In the genomic region with DNA sequence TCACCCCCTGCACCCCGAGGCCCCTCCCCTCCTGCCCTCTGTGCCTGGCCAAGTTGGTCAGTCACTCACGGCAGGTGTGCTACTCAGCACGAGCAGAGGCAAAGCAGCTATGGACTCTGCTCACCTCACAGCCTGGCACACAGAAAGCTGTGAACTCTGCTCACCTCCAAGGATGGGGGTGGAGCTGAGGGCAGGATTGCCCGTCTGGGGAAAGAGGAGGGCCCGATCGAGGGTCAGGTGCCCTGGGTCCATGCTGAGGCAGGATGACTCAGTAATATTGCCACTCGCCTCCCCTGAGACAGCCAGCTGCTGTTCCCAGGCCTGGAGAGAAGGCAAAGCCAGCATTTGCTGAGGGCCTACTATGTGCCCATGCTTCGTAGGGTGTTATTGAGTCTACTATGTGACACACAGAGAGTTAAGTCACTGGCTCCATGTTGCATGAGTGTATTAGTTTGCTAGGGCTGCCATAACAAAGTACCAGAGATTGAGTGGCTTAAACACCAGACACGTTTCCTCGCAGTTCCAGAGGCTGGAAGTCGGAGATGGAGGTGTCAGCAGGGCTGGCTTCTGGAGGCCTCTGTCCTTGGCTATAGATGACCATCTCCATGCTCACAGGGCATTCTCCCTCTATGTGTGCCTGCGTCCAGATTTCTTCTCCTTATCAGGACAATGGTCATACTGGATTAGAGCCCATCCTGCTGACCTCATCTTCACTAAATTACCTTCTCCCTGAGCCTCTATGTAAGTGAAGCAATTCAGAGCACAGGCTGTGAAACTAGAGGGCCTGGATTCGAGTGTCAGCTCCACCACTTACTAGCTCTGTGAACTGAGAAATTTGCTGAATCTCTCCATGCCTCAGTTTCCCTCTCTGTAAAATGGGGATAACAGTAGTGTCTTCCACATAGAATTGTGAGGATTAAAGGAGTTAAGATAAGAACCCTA, we compare ENCODE assay signal across 12 cellular contexts. TPM values are rescaled to one million over a fixed set of nuclear protein-coding genes. Genes with fewer than 3 reads are reported as not detected.
DNase-seq lines count a peak whose midpoint lies in the region; ATAC-seq and TF ChIP-seq lines count a peak whose summit lies in the region.
"Had no signal": no experiment of that assay in that cellular context is flagged by ENCODE, and none has a peak within 500 bp of the region (broad histone marks: within the 10 kb centered on the region; RNA-seq: fewer than 3 reads in every experiment).

No MANE protein-coding gene starts in this region.

- peak overlapping the region; percentile 66 for H3K27ac ChIP-seq in Panc1 (ENCODE audit: low read length)
- H3K27ac ChIP-seq in naive thymus-derived CD4-positive, alpha-beta T cell (ENCODE audit: low read depth, low read length) = no peak overlapping the region
- H3K27ac ChIP-seq in testis = peak overlapping the region in 1 of 2 donors; percentile 80

- WGBS in testis, 2 donors = 84 to 91% methylated on average over 11 to 13 of the region's 13 CpGs

- DNase-seq in Calu3 = peak; percentile 81
- DNase-seq in Panc1 (ENCODE audit: low read depth, low spot score) = no peak
- DNase-seq in renal cortical epithelial cell (ENCODE audit: low read depth) = peak; percentile 84
- no peak for DNase-seq in naive thymus-derived CD4-positive, alpha-beta T cell
- DNase-seq in testis = no peak
- DNase-seq in KBM-7 = no peak
- DNase-seq: glutamatergic neuron; NCI-H2171; stimulated activated CD8-positive, alpha-beta memory T cell treated with anti-CD3 and anti-CD28 coated beads, Interleukin-4, amount 100 ng/mL, for 48 hours had no signal

- intact Hi-C loops in Calu3 (cut with micrococcal nuclease; ENCODE audit: unreplicated experiment) (no loop called here), Panc1 (cut with micrococcal nuclease; ENCODE audit: unreplicated experiment) (no loop called here), testis (cut with DNase I; ENCODE audit: low total_unique reads) (no loop called here)
- intact Hi-C loops in naive thymus-derived CD4-positive, alpha-beta T cell (cut with micrococcal nuclease) = loop anchor here in 1 of 2 donors (2.0 kb wide), 1 partner anchor 13 kb away; a partner anchor contains a TSS

- H3K27ac Mint-ChIP-seq in Calu3 (ENCODE audit: unreplicated experiment) = peak overlapping the region; percentile 88
- peak overlapping the region in 3 of 9 donors; percentile 10 to 54 (median 38) for H3K27ac Mint-ChIP-seq in naive thymus-derived CD4-positive, alpha-beta T cell

- TF ChIP-seq CTCF in Calu3 (IDR thresholded peaks at IDR 0.05; ENCODE audit: unreplicated experiment) (no peak), Panc1 (IDR thresholded peaks at IDR 0.05) (no peak), testis (IDR thresholded peaks at IDR 0.05) (no peak)

- H3K4me1 ChIP-seq in Panc1 (ENCODE audit: control insufficient read depth, insufficient read depth, low read length) = peaks cover 27% of the 10 kb centered on the region
- H3K4me1 ChIP-seq in naive thymus-derived CD4-positive, alpha-beta T cell (ENCODE audit: control insufficient read depth in 2 of 2, insufficient read depth in 2 of 2, low read length in 2 of 2) = peaks cover 7 to 9% of the 10 kb centered on the region in 2 donors
- peaks cover 83% of the 10 kb centered on the region for H3K4me1 ChIP-seq in testis

- peak overlapping the region; percentile 22 for H3K4me3 Mint-ChIP-seq in Calu3 (ENCODE audit: low read depth, unreplicated experiment)
- H3K4me3 Mint-ChIP-seq in naive thymus-derived CD4-positive, alpha-beta T cell = no peak overlapping the region

- H3K27me3 ChIP-seq in Panc1 (ENCODE audit: control insufficient read depth, insufficient read depth, low read length) (no peaks in the 10 kb centered on the region), testis (no peaks in the 10 kb centered on the region)
- H3K27me3 ChIP-seq in naive thymus-derived CD4-positive, alpha-beta T cell (ENCODE audit: control insufficient read depth in 2 of 2, insufficient read depth in 2 of 2, low read length in 2 of 2) = no peaks in the 10 kb centered on the region

- peaks cover 3% of the 10 kb centered on the region for H3K9me3 Mint-ChIP-seq in Calu3 (ENCODE audit: low read depth, unreplicated experiment)
- H3K9me3 Mint-ChIP-seq in naive thymus-derived CD4-positive, alpha-beta T cell = peaks cover 0 to 4% (median 0%) of the 10 kb centered on the region in 11 donors

- no peaks in the 10 kb centered on the region for H3K9me3 ChIP-seq in Panc1 (ENCODE audit: control insufficient read depth, insufficient read depth, low read depth, low read length)
- no peaks in the 10 kb centered on the region for H3K9me3 ChIP-seq in naive thymus-derived CD4-positive, alpha-beta T cell (ENCODE audit: control insufficient read depth in 2 of 3, low read length in 3 of 3)
- no peaks in the 10 kb centered on the region for H3K9me3 ChIP-seq in testis

- H3K36me3 Mint-ChIP-seq in Calu3 (ENCODE audit: insufficient read depth, unreplicated experiment) = peaks cover 13% of the 10 kb centered on the region
- no peaks in the 10 kb centered on the region for H3K36me3 Mint-ChIP-seq in naive thymus-derived CD4-positive, alpha-beta T cell
- H3K36me3 Mint-ChIP-seq: activated naive CD4-positive, alpha-beta T cell treated with anti-CD3 and anti-CD28 coated beads, Interleukin-2, amount 50 U/mL, for 72 hours had no signal

- no peaks in the 10 kb centered on the region for H3K27me3 Mint-ChIP-seq in Calu3 (ENCODE audit: unreplicated experiment)
- peaks cover 0 to 7% (median 0%) of the 10 kb centered on the region in 5 donors for H3K27me3 Mint-ChIP-seq in naive thymus-derived CD4-positive, alpha-beta T cell

- CTCF ChIA-PET in Calu3 (lab: Charles Lee) (interaction anchor here (0.9 to 1.3 kb wide), 2 partner anchors 9 to 17 kb away, joined by 3 to 4 read pairs; no protein-coding TSS in a partner anchor), Panc1 (lab: Charles Lee) (interaction anchor here (0.5 kb wide), 1 partner anchor 48 kb away, joined by 4 read pairs; no protein-coding TSS in a partner anchor)
- CTCF ChIA-PET in naive thymus-derived CD4-positive, alpha-beta T cell (lab: Charles Lee) = no interaction called here

- TF ChIP-seq POLR2A in testis (IDR thresholded peaks at IDR 0.05) = no peak

- BruUV-seq in Calu3 (replicated peaks; lab: Mats Ljungman, UMichigan) (no TSS peak), Panc1 (replicated peaks; lab: Mats Ljungman, UMichigan) (no TSS peak)

- peak; percentile 14; the same call in 1 of the 2 replicates for ATAC-seq in Panc1
- ATAC-seq in esophagus mucosa = peak; percentile 72
- no peak for ATAC-seq in naive thymus-derived CD4-positive, alpha-beta T cell
- no peak for ATAC-seq in GM18873 (IDR thresholded peaks at IDR 0.05; ENCODE audit: low FRiP score, unreplicated experiment)

- peaks cover 64% of the 10 kb centered on the region for H3K4me1 Mint-ChIP-seq in Calu3 (ENCODE audit: low read depth, unreplicated experiment)
- peaks cover 6 to 49% (median 21%) of the 10 kb centered on the region in 7 donors for H3K4me1 Mint-ChIP-seq in naive thymus-derived CD4-positive, alpha-beta T cell

- H3K36me3 ChIP-seq in Panc1 (ENCODE audit: control insufficient read depth, insufficient read depth, low read length) (no peaks in the 10 kb centered on the region), testis (ENCODE audit: low read depth, missing control alignments) (no peaks in the 10 kb centered on the region)
- H3K36me3 ChIP-seq in naive thymus-derived CD4-positive, alpha-beta T cell (ENCODE audit: control insufficient read depth in 2 of 3, insufficient read depth in 3 of 3, low read length in 3 of 3) = no peaks in the 10 kb centered on the region

- no peak overlapping the region for H3K4me3 ChIP-seq in Panc1 (ENCODE audit: low read depth in 2 of 2, low read length in 2 of 2)
- H3K4me3 ChIP-seq in naive thymus-derived CD4-positive, alpha-beta T cell (ENCODE audit: low read length) = no peak overlapping the region
- H3K4me3 ChIP-seq in testis = no peak overlapping the region

- POLR2A ChIA-PET in Panc1 (lab: Charles Lee) = interaction anchor here (0.6 kb wide), 2 partner anchors 123 to 149 kb away, joined by 3 to 4 read pairs; no protein-coding TSS in a partner anchor
- POLR2A ChIA-PET in naive thymus-derived CD4-positive, alpha-beta T cell (lab: Charles Lee) = no interaction called here

- in situ Hi-C loops in Panc1 (cut with HindIII; ENCODE audit: low pct_unique_long_range_greater_than_20kb, low sequenced_read_pairs) (no loop called here), KBM-7 (cut with MboI; ENCODE audit: low pct_unique_long_range_greater_than_20kb, low sequenced_read_pairs) (no loop called here)

RNA-seq across cellular contexts. Expression of a gene that starts 13.2 kb away (rescaled TPM):
- 49.0 and 56.1 TPM in 2 replicates for total RNA-seq in Calu3 (2022)
- total RNA-seq in Panc1 (2021; ENCODE audit: unreplicated experiment) = 31.4 TPM
- 44.7 TPM for polyA plus RNA-seq in Panc1 (2012; ENCODE audit: insufficient read length)
- 50.7 TPM for total RNA-seq in esophagus mucosa
- 13.5 and 29.5 TPM in 2 replicates for total RNA-seq in renal cortical epithelial cell
- 1 to 10 TPM in 1 of 5 experiments, under 1 TPM in 1, not detected in 3; 0.13 to 1.5 TPM for total RNA-seq in naive thymus-derived CD4-positive, alpha-beta T cell
- polyA plus RNA-seq in naive thymus-derived CD4-positive, alpha-beta T cell = not detected
- 10 to 100 TPM; 17.1 to 30.2 TPM for total RNA-seq in testis
- polyA plus RNA-seq in testis (ENCODE audit: insufficient read depth, low read depth, low replicate concordance) = 25.9 TPM

Comparison
In these comparisons a context has a peak if more than half of its experiments do, and no peak if none do; other contexts are left out.
1. DNase-seq: peak in Calu3 (single experiment) and renal cortical epithelial cell (single experiment); none in Panc1 (single experiment), naive thymus-derived CD4-positive, alpha-beta T cell (0 of 9), testis (single experiment) and KBM-7 (single experiment).
2. ATAC-seq: peak in Panc1 (single experiment) and esophagus mucosa (single experiment); none in naive thymus-derived CD4-positive, alpha-beta T cell (single experiment) and GM18873 (single experiment).